In the genomic region with DNA sequence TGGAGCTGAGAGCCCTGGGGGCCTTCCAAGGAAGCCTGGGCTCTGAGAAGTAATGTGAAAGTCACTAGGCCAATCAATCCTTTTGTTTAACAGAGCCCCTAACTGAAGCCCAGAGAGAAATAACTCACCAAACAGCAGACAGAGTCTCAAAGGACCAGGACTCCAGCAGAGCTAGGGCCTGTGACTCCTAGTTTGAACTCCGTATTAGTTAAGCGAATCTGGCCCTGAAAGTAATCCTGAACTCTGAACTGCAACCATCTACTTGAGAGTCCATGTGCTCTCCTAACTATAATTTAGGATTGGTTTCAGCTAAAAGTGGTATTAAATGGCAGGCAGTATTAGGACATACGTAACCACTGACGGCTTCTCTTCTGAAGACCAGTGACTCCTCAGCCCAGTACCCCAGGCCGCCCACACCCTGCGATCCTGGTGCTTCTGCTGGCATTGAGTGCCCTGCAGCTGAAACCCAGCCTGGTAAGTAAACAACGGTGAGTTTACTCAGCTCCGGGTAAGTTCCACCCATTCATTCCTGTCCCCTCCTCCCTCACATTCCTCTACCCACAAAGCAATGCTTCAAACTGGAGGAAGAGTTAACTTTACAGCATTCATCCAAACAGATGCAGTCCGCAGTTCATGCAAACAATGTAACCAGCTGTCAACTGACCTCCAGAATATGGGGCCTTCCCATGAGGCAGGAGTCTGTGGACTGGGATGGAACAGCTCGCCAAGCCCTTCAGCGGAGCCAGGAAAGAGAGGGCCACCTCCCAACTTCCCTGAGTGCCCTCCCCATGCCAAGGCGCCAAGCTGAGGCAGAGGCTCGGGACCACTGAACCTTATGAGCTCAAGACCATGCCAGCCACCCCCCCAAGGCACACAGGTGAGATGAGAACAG, we compare ENCODE assay signal across 10 cellular contexts. TPM values are rescaled to one million over a fixed set of nuclear protein-coding genes. Genes with fewer than 3 reads are reported as not detected.
DNase-seq lines count a peak whose midpoint lies in the region; ATAC-seq, FAIRE-seq and TF ChIP-seq lines count a peak whose summit lies in the region.
"Had no signal": no experiment of that assay in that cellular context is flagged by ENCODE, and none has a peak within 500 bp of the region (broad histone marks: within the 10 kb centered on the region; RNA-seq: fewer than 3 reads in every experiment).

No MANE protein-coding gene starts in this region.

- H4K20me1 ChIP-seq in hepatocyte (ENCODE audit: insufficient read depth, poor library complexity, severe bottlenecking) = no peaks in the 10 kb centered on the region

- H3K9me2 ChIP-seq in hepatocyte (replicated peaks; ENCODE audit: insufficient read depth) = no peaks in the 10 kb centered on the region

- H3K27ac ChIP-seq in RWPE1 (no peak overlapping the region), hepatocyte (peak overlapping the region; percentile 94), small intestine (ENCODE audit: low read depth in 1 of 2, low read length in 1 of 2) (peak overlapping the region; percentile 53 to 55)
- H3K27ac ChIP-seq: coronary artery had no signal

- no peak for ATAC-seq in HG02884 (IDR thresholded peaks at IDR 0.05; ENCODE audit: unreplicated experiment)

- DNase-seq in HT-29 (ENCODE audit: low spot score) = peak; percentile 94
- DNase-seq in RWPE1 (ENCODE audit: low spot score) = peak; percentile 90
- peak; percentile 79 for DNase-seq in hepatocyte (ENCODE audit: low spot score)
- peak; percentile 81 for DNase-seq in small intestine
- DNase-seq in NCI-H1694 (lab: John Stamatoyannopoulos, UW) = no peak
- DNase-seq in NK-92 (lab: John Stamatoyannopoulos, UW; ENCODE audit: unreplicated experiment) = no peak
- no peak for DNase-seq in dedifferentiated amniotic fluid mesenchymal stem cell (ENCODE audit: extremely low spot score)
- DNase-seq: stimulated activated CD4-positive, alpha-beta T cell treated with anti-CD3 and anti-CD28 coated beads, Interleukin-2, amount 100 ng/mL, for 48 hours had no signal

- H3K4me1 ChIP-seq in hepatocyte (ENCODE audit: insufficient read depth) (peaks cover 28% of the 10 kb centered on the region), small intestine (ENCODE audit: control insufficient read depth in 2 of 2, insufficient read depth in 1 of 2, low read depth in 1 of 2, low read length in 1 of 2) (peaks cover 4 to 6% of the 10 kb centered on the region in 2 donors)

- no peak for FAIRE-seq in small intestine (lab: Jason Lieb, UNC)

- POLR2A ChIA-PET in RWPE1 (lab: Yijun Ruan, JAX; ENCODE audit: low non-redundant PET) = interaction anchor here (0.6 kb wide), 1 partner anchor 294 kb away, joined by 4 read pairs; no protein-coding TSS in a partner anchor

- TF ChIP-seq CTCF in RWPE1 (conservative IDR thresholded peaks at IDR 0.05; ENCODE audit: low read depth) (no peak), hepatocyte (IDR thresholded peaks at IDR 0.05; ENCODE audit: poor library complexity) (no peak)

- no peaks in the 10 kb centered on the region for H3K9me3 ChIP-seq in hepatocyte (ENCODE audit: low read depth)
- no peaks in the 10 kb centered on the region for H3K9me3 ChIP-seq in small intestine (ENCODE audit: control insufficient read depth, low read depth)

- H3K79me2 ChIP-seq in hepatocyte = peaks cover 15% of the 10 kb centered on the region

- H3K4me3 ChIP-seq in hepatocyte = no peak overlapping the region
- H3K4me3 ChIP-seq in small intestine (ENCODE audit: low read depth in 1 of 2, low read length in 2 of 2) = no peak overlapping the region
- H3K4me3 ChIP-seq: coronary artery had no signal

- no peak overlapping the region for H2AFZ ChIP-seq in hepatocyte

- H3K27me3 ChIP-seq in hepatocyte (no peaks in the 10 kb centered on the region), small intestine (ENCODE audit: control insufficient read depth in 2 of 2, insufficient read depth in 2 of 2, low read length in 2 of 2) (no peaks in the 10 kb centered on the region)

- CTCF ChIA-PET in RWPE1 (lab: Yijun Ruan, JAX) = interaction anchor here (1.4 kb wide), 1 partner anchor 32 kb away, joined by 5 read pairs; no protein-coding TSS in a partner anchor

- H3K36me3 ChIP-seq in hepatocyte (replicated peaks; ENCODE audit: insufficient read depth, low read depth) (no peaks in the 10 kb centered on the region), small intestine (ENCODE audit: control insufficient read depth in 2 of 2, insufficient read depth in 2 of 2, low read length in 2 of 2) (no peaks in the 10 kb centered on the region)

- H3K4me2 ChIP-seq in hepatocyte = peak overlapping the region; percentile 59

- WGBS in hepatocyte (ENCODE audit: low lambda C conversion rate, missing lambda C conversion rate) = 53% methylated on average over 13 of the region's 13 CpGs
- WGBS in small intestine, 3 donors = 20 to 52% (median 33%) methylated on average over 13 of the region's 13 CpGs

RNA-seq across cellular contexts. Expression of a gene that starts 7.3 kb away (rescaled TPM):
- total RNA-seq in HT-29 (2014; rRNA removed; shearing (Covaris generic)) = 15.9 and 23.4 TPM in 2 replicates
- total RNA-seq in hepatocyte = 15.7 and 18.2 TPM in 2 replicates
- polyA plus RNA-seq in hepatocyte (6.7 and 10.2 TPM in 2 replicates), small intestine (10 to 100 TPM in 1 of 3 donors, 1 to 10 TPM in 2; 2.4 to 10.4 (median 3.1) TPM)

Comparison
In these comparisons a context has a peak if more than half of its experiments do, and no peak if none do; other contexts are left out.
1. DNase-seq: peak in HT-29 (single experiment), RWPE1 (single experiment), hepatocyte (single experiment) and small intestine (single experiment); none in NCI-H1694 (single experiment), NK-92 (single experiment) and dedifferentiated amniotic fluid mesenchymal stem cell (single experiment).